8 cellular contexts compared by ENCODE assay signal in genomic region chr3:52983336-52983807, GRCh38.
DNase-seq lines count a peak whose midpoint lies in the region; ATAC-seq and TF ChIP-seq lines count a peak whose summit lies in the region.

No MANE protein-coding gene starts in this region.

- DNase-seq in SKM-1 treated with dmso at 0.1 percent for 144 hours (lab: John Stamatoyannopoulos, UW; ENCODE audit: unreplicated experiment) (peak; percentile 86), left lobe of liver (ENCODE audit: low spot score) (no peak), HFFc6 (no peak), cortex of kidney (lab: John Stamatoyannopoulos, UW) (no peak)
- peak; percentile 70 to 75 for DNase-seq in activated naive CD4-positive, alpha-beta T cell treated with anti-CD3 and anti-CD28 coated beads, Interleukin-2, amount 50 U/mL, for 72 hours (ENCODE audit: low spot score in 2 of 2)
- peak; percentile 25 for DNase-seq in stimulated activated CD8-positive, alpha-beta memory T cell treated with anti-CD3 and anti-CD28 coated beads, Interleukin-12 subunit alpha, Interleukin-12 subunit beta, amount 100 ng/mL, for 24 hours (ENCODE audit: extremely low read depth)

- no peaks in the 10 kb centered on the region for H3K4me1 Mint-ChIP-seq in HFFc6 (ENCODE audit: low read depth)

- no peak for TF ChIP-seq CTCF in HFFc6 (IDR thresholded peaks at IDR 0.05)

- peaks cover 0 to 3% of the 10 kb centered on the region in 2 donors for H3K9me3 Mint-ChIP-seq in activated naive CD4-positive, alpha-beta T cell treated with anti-CD3 and anti-CD28 coated beads, Interleukin-2, amount 50 U/mL, for 72 hours
- no peaks in the 10 kb centered on the region for H3K9me3 Mint-ChIP-seq in HFFc6

- ATAC-seq in GM18517 (IDR thresholded peaks at IDR 0.05; ENCODE audit: unreplicated experiment) = peak; percentile 78
- ATAC-seq in HG02885 (IDR thresholded peaks at IDR 0.05; ENCODE audit: poor library complexity, unreplicated experiment) = peak; percentile 91
- peak; percentile 85 to 92 for ATAC-seq in activated naive CD4-positive, alpha-beta T cell treated with anti-CD3 and anti-CD28 coated beads, Interleukin-2, amount 50 U/mL, for 72 hours
- no peak for ATAC-seq in left lobe of liver

- H3K36me3 Mint-ChIP-seq in activated naive CD4-positive, alpha-beta T cell treated with anti-CD3 and anti-CD28 coated beads, Interleukin-2, amount 50 U/mL, for 72 hours = peaks cover 4 to 6% of the 10 kb centered on the region in 2 donors
- no peaks in the 10 kb centered on the region; the same call in 1 of the 2 replicates for H3K36me3 Mint-ChIP-seq in HFFc6 (ENCODE audit: low read depth)

- no peaks in the 10 kb centered on the region for H3K27me3 Mint-ChIP-seq in HFFc6 (ENCODE audit: insufficient read depth)

- no peak overlapping the region for H3K4me3 Mint-ChIP-seq in HFFc6

- H3K27ac Mint-ChIP-seq in activated naive CD4-positive, alpha-beta T cell treated with anti-CD3 and anti-CD28 coated beads, Interleukin-2, amount 50 U/mL, for 72 hours = peak overlapping the region; percentile 91 to 97
- no peak overlapping the region for H3K27ac Mint-ChIP-seq in HFFc6

Comparison
In these comparisons a context has a peak if more than half of its experiments do, and no peak if none do; other contexts are left out.
1. DNase-seq: peak in SKM-1 treated with dmso at 0.1 percent for 144 hours (single experiment), activated naive CD4-positive, alpha-beta T cell treated with anti-CD3 and anti-CD28 coated beads, Interleukin-2, amount 50 U/mL, for 72 hours (2 of 2) and stimulated activated CD8-positive, alpha-beta memory T cell treated with anti-CD3 and anti-CD28 coated beads, Interleukin-12 subunit alpha, Interleukin-12 subunit beta, amount 100 ng/mL, for 24 hours (single experiment); none in left lobe of liver (single experiment), HFFc6 (single experiment) and cortex of kidney (single experiment).